In the genomic region with DNA sequence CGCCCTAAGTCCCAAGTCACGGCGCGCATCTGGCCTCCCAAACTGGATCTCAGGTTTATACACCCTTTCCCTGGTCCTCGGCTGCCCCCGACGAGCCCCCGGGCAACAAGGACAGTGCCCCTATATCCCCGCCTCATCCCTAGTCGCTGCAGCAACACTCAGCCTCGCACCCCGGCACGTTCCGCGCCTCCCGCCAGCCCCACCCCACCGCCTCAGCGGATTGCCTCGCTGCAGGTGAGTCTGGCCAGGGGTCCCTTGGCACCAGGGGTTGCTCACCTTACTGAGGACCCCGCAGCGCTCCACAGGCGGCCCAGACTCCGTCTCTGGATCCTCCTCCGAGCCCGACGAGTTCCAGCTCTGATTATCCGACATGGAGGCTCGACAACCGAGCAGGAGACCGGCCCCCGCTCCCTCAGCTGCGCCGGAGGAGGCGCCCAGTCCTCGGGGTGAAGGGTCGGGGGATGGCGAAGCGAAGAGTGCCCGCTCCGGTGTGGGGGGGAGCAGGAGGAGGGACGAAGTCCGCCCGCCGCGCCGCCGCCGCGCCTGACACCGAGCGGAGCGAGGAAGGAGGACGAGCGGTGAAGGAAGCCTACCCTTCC, we compare ENCODE assay signal across 8 cellular contexts. TPM values are rescaled to one million over a fixed set of nuclear protein-coding genes. Genes with fewer than 3 reads are reported as not detected.
A peak's percentile ranks its signal among the peaks of the same experiment; 100 is the strongest.
DNase-seq lines count a peak whose midpoint lies in the region; ATAC-seq, FAIRE-seq and TF ChIP-seq lines count a peak whose summit lies in the region.

No MANE protein-coding gene starts in this region.

- CTCF ChIA-PET in A549 (lab: Yijun Ruan, JAX) (interaction anchor here (1.3 to 1.6 kb wide), 2 partner anchors 91 to 274 kb away, joined by 3 to 5 read pairs; partner anchors contain the start of gene ANKRD31), T-cell (lab: Charles Lee) (no interaction called here)

- H3K4me3 Mint-ChIP-seq in T-cell, result peak overlapping the region; percentile 93 to 94 (median 93)

- ATAC-seq in A549, result peak; percentile 62 to 69
- peak; percentile 36 for ATAC-seq in GM18909 (IDR thresholded peaks at IDR 0.05; ENCODE audit: poor library complexity, unreplicated experiment)
- peak; percentile 39 for ATAC-seq in HG03159 (IDR thresholded peaks at IDR 0.05; ENCODE audit: unreplicated experiment)
- peak; percentile 53 to 58 (median 56) for ATAC-seq in T-cell (replicated peaks in 1 of 4)

- H3K4me1 Mint-ChIP-seq in T-cell, result peaks cover 57 to 69% (median 68%) of the 10 kb centered on the region in 3 donors

- in situ Hi-C loops in T47D (cut with HindIII; ENCODE audit: low pct_unique_long_range_greater_than_20kb, low sequenced_read_pairs), result no loop called here

- peaks cover 27% of the 10 kb centered on the region for H3K4me1 ChIP-seq in A549

- no peak for FAIRE-seq in A549 (lab: Jason Lieb, UNC)

- DNase-seq in A549 (ENCODE audit: low read depth in 1 of 2, low spot score in 1 of 2) (peak; percentile 31 to 38), T-cell (peak in 25 of 34 experiments; percentile 5 to 57 (median 28)), T47D (ENCODE audit: low read depth in 1 of 2, low spot score in 1 of 2) (peak; percentile 11 to 37), iris pigment epithelial cell (ENCODE audit: low read depth) (peak; percentile 36), cerebellar nuclear complex (lab: John Stamatoyannopoulos, UW) (no peak)
- DNase-seq in stimulated activated CD4-positive, alpha-beta T cell treated with anti-CD3 and anti-CD28 coated beads, Interleukin-12 subunit alpha, Interleukin-12 subunit beta, amount 100 ng/mL, for 4 hours, result peak; percentile 36

- H3K27ac ChIP-seq in A549, result peak overlapping the region; percentile 91 to 94

- TF ChIP-seq EP300 in A549 (IDR thresholded peaks at IDR 0.05), result no peak

- POLR2A ChIA-PET in A549 (lab: Yijun Ruan, JAX) (interaction anchor here (0.9 to 1.9 kb wide), 4 partner anchors 57 to 274 kb away, joined by 3 to 9 read pairs (median 5); partner anchors contain the start of genes ANKRD31, HMGCR and POC5), T-cell (lab: Charles Lee) (interaction anchor here in 1 of 2 donors (0.5 to 0.6 kb wide), 2 partner anchors 147 to 958 kb away, joined by 3 read pairs; no protein-coding TSS in a partner anchor)

- H3K36me3 Mint-ChIP-seq in T-cell, result peaks cover 4% of the 10 kb centered on the region

- TF ChIP-seq CTCF in A549 (IDR thresholded peaks at IDR 0.05), result no peak

- peak overlapping the region; percentile 91 to 94 for H3K27ac Mint-ChIP-seq in T-cell

- TF ChIP-seq POLR2A in A549 (IDR thresholded peaks at IDR 0.05; ENCODE audit: low read length), result no peak

- no peaks in the 10 kb centered on the region for H3K27me3 Mint-ChIP-seq in T-cell

- H3K4me2 ChIP-seq in A549, result peak overlapping the region; percentile 89

- 1% methylated on average over 24 of the region's 54 CpGs for WGBS in A549 (ENCODE audit: missing lambda C conversion rate)

- H3K4me3 ChIP-seq in A549, result peak overlapping the region; percentile 90

- no peaks in the 10 kb centered on the region for H3K9me3 ChIP-seq in A549

- H3K9me3 Mint-ChIP-seq in T-cell, result no peaks in the 10 kb centered on the region

- TF ChIP-seq RAD21 in A549 (conservative IDR thresholded peaks at IDR 0.05 in 1 of 2, IDR thresholded peaks at IDR 0.05 in 1 of 2), result no peak

TF ChIP-seq in A549, 52 proteins besides CTCF, POLR2A, EP300 and RAD21:
- peak; percentile 57 for TF ChIP-seq MAX (IDR thresholded peaks at IDR 0.05)
- TF ChIP-seq SREBF2 (IDR thresholded peaks at IDR 0.05), result no peak
- TF ChIP-seq RARB (CRISPR knock-in tag; IDR thresholded peaks at IDR 0.05), result no peak
- peak; percentile 77 for TF ChIP-seq E2F6 (IDR thresholded peaks at IDR 0.05; ENCODE audit: borderline replicate concordance, low read depth)

RNA-seq across cellular contexts. Expression of gene CERT1, which starts 0.5 kb away (rescaled TPM):
- polyA plus RNA-seq in A549 (2011; rRNA removed) (19.5 and 25.7 TPM in 2 replicates), A549 (2017; fragmentation: RNase III; extraction: RNeasy Plus Mini Kit Qiagen cat#74134 plus additional on column Dnase treatment) (22.5 to 27.7 TPM (median 22.5 TPM) in 3 replicates)
- polyA plus RNA-seq in A549 (2012; cell fraction: cytosol; rRNA removed), result 5.2 and 6.0 TPM in 2 replicates
- 6.7 and 8.1 TPM in 2 replicates for polyA plus RNA-seq in A549 (2012; cell fraction: nucleus; rRNA removed)
- polyA minus RNA-seq in A549 (2011; rRNA and poly(A)+ RNA removed), result 18.2 and 30.8 TPM in 2 replicates
- 10 to 100 TPM; 35.7 to 39.4 (median 38.0) TPM for total RNA-seq in T-cell

RNA-seq across cellular contexts. Expression of gene POLK, which starts 0.8 kb away (rescaled TPM):
- 39.8 and 41.6 TPM in 2 replicates for polyA plus RNA-seq in A549 (2011; rRNA removed)
- polyA plus RNA-seq in A549 (2012; cell fraction: cytosol; rRNA removed), result 5.0 and 5.5 TPM in 2 replicates
- polyA plus RNA-seq in A549 (2012; cell fraction: nucleus; rRNA removed), result 4.2 and 4.8 TPM in 2 replicates
- polyA plus RNA-seq in A549 (2017; fragmentation: RNase III; extraction: RNeasy Plus Mini Kit Qiagen cat#74134 plus additional on column Dnase treatment), result 10.9 to 12.3 TPM (median 12.2 TPM) in 3 replicates
- polyA minus RNA-seq in A549 (2011; rRNA and poly(A)+ RNA removed), result 22.6 and 23.8 TPM in 2 replicates
- total RNA-seq in T-cell, result 10 to 100 TPM; 21.8 to 26.2 (median 25.0) TPM

Comparison
In these comparisons a context has a peak if more than half of its experiments do, and no peak if none do; other contexts are left out.
1. DNase-seq: peak in A549 (2 of 2), T-cell (25 of 34), T47D (2 of 2), iris pigment epithelial cell (single experiment) and stimulated activated CD4-positive, alpha-beta T cell treated with anti-CD3 and anti-CD28 coated beads, Interleukin-12 subunit alpha, Interleukin-12 subunit beta, amount 100 ng/mL, for 4 hours (single experiment); none in cerebellar nuclear complex (0 of 2).
2. Peak in every context shown above with its lines, with median percentiles within 50 percentile points of each other: ATAC-seq.